Comparison of ENCODE assay signal across 8 cellular contexts in genomic region chr22:16824718-16825687, GRCh38. TPM values are rescaled to one million over a fixed set of nuclear protein-coding genes. Genes with fewer than 3 reads are reported as not detected.
A peak's percentile ranks its signal among the peaks of the same experiment; 100 is the strongest.
DNase-seq lines count a peak whose midpoint lies in the region; ATAC-seq and TF ChIP-seq lines count a peak whose summit lies in the region.

TSS of gene XKR3 (minus strand) at chr22:16825411. CDS start at chr22:16808073, 17,338 bp downstream.

- no peaks in the 10 kb centered on the region for H3K36me3 ChIP-seq in Caco-2 (ENCODE audit: control insufficient read depth, insufficient read depth, low read length)

- no peak within 1 kb of the TSS for H3K4me3 ChIP-seq in Caco-2 (ENCODE audit: low read depth, low read length)

- TF ChIP-seq POLR2A in Raji (IDR thresholded peaks at IDR 0.05; ENCODE audit: insufficient read depth, low read depth, low read length): 0 out of 2 replicates have a peak, but pooled peaks have one; percentile 12

- H3K36me3 Mint-ChIP-seq in Caco-2 (ENCODE audit: insufficient read depth, unreplicated experiment): no peaks in the 10 kb centered on the region

- H3K4me1 Mint-ChIP-seq in Caco-2 (ENCODE audit: low read depth, unreplicated experiment): peaks cover 7% of the 10 kb centered on the region

- peak within 1 kb of the TSS; percentile 32 for H3K4me3 Mint-ChIP-seq in Caco-2 (ENCODE audit: unreplicated experiment)

- no peak for TF ChIP-seq CTCF in Caco-2 (IDR thresholded peaks at IDR 0.05; ENCODE audit: insufficient read depth in 1 of 2, low read depth in 1 of 2, low read length in 1 of 2, severe bottlenecking in 1 of 2, unreplicated experiment in 1 of 2)

- DNase-seq in Caco-2: no peak
- DNase-seq in kidney tubule cell (ENCODE audit: low spot score): peak; percentile 57
- no peak for DNase-seq in activated effector memory CD4-positive, alpha-beta T cell treated with anti-CD3 and anti-CD28 coated beads, Interleukin-2, amount 50 U/mL, for 16 hours
- no peak for DNase-seq in cerebellar cortex (ENCODE audit: low spot score)

- peaks cover 8% of the 10 kb centered on the region for H3K27me3 Mint-ChIP-seq in Caco-2 (ENCODE audit: insufficient read depth, unreplicated experiment)

- POLR2A ChIA-PET in Caco-2 (lab: Charles Lee): no interaction called here

- ATAC-seq in HG02759 (IDR thresholded peaks at IDR 0.05; ENCODE audit: unreplicated experiment) (peak; percentile 64), HG02852 (IDR thresholded peaks at IDR 0.05; ENCODE audit: unreplicated experiment) (no peak), HG03378 (IDR thresholded peaks at IDR 0.05; ENCODE audit: unreplicated experiment) (no peak)

- intact Hi-C loops in Caco-2 (cut with micrococcal nuclease; ENCODE audit: unreplicated experiment): no loop called here

- H3K27ac Mint-ChIP-seq in Caco-2 (ENCODE audit: unreplicated experiment): no peak within 1 kb of the TSS

- H3K9me3 Mint-ChIP-seq in Caco-2 (ENCODE audit: unreplicated experiment): no peaks in the 10 kb centered on the region

- BruUV-seq in Caco-2 (replicated peaks; lab: Mats Ljungman, UMichigan): no TSS peak

- CTCF ChIA-PET in Caco-2 (lab: Charles Lee): no interaction called here

- no peaks in the 10 kb centered on the region for H3K4me1 ChIP-seq in Caco-2

- H3K27me3 ChIP-seq in Caco-2 (replicated peaks; ENCODE audit: control insufficient read depth, insufficient read depth, low read length): no peaks in the 10 kb centered on the region

- no peaks in the 10 kb centered on the region for H3K9me3 ChIP-seq in Caco-2

RNA-seq across cellular contexts. Expression of gene XKR3, which starts in this region (rescaled TPM):
- not detected in 2 replicates for total RNA-seq in Caco-2 (2022)
